8 cellular contexts compared by ENCODE assay signal in the genomic region with DNA sequence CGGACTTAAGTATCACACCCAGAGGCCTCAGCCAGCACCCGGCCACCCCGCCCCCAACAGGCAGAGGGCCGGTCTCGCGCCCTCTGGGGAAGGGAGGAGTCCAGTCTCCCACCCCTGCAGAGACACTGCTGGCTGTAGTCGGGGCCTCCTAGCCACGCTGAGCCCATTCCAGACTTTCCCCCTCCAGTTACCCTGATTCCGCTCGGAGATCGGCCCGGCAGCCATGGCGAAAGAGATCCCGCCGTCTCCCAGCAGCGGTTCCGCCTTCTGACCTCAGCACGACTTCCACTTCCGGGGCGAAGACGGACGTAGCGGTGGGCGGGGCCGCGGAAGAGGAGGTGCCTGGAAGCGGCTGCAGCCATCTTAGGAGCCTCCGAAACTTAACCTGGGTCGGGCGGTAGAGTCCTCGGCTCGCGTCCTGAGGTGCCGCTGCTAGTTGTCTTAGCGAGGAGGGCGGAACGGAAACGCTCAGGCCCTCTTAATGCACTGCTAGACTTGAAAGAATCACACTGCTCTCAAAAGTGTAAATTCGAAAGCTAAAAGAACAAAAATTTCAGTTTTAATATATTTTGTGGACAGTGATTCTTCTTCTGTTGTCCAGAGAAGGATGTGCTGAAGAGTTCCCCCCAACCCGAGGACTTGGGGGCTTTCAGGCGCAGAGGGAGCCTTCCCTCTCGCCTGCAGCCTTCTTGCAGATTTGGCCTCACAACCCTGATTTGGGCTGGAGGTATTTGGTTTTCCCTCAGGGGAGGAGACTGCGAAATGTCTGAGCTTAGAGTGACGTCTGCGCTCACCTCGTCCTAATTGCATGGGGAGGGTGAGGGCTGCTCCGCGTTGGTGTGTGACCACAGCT. TPM values are rescaled to one million over a fixed set of nuclear protein-coding genes. Genes with fewer than 3 reads are reported as not detected.
DNase-seq lines count a peak whose midpoint lies in the region; ATAC-seq, FAIRE-seq and TF ChIP-seq lines count a peak whose summit lies in the region.

A gene with protein sequence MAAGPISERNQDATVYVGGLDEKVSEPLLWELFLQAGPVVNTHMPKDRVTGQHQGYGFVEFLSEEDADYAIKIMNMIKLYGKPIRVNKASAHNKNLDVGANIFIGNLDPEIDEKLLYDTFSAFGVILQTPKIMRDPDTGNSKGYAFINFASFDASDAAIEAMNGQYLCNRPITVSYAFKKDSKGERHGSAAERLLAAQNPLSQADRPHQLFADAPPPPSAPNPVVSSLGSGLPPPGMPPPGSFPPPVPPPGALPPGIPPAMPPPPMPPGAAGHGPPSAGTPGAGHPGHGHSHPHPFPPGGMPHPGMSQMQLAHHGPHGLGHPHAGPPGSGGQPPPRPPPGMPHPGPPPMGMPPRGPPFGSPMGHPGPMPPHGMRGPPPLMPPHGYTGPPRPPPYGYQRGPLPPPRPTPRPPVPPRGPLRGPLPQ (minus strand): TSS at position 269 of the 853 bp plus-strand sequence. CDS start 44 bp downstream, at position 225.

- H3K27ac ChIP-seq in mammary epithelial cell (ENCODE audit: insufficient read depth, low read depth, low read length) (peak within 1 kb of the TSS; percentile 88), small intestine (ENCODE audit: low read depth in 1 of 2, low read length in 1 of 2) (peak within 1 kb of the TSS; percentile 90 to 98)

- CTCF ChIA-PET in mammary epithelial cell (lab: Charles Lee; ENCODE audit: low non-redundant PET) = no interaction called here

- H3K9ac ChIP-seq in mammary epithelial cell (ENCODE audit: insufficient read depth, low read length) = peak within 1 kb of the TSS; percentile 96

- no peak for FAIRE-seq in small intestine (lab: Jason Lieb, UNC)

- peak; percentile 96 for TF ChIP-seq POLR2A in GM18951 (IDR thresholded peaks at IDR 0.05; ENCODE audit: extremely low read depth, insufficient read depth, insufficient read length)

- TF ChIP-seq CTCF in WI38 (IDR thresholded peaks at IDR 0.05; ENCODE audit: low read depth, low read length) (no peak), mammary epithelial cell (conservative IDR thresholded peaks at IDR 0.05 in 1 of 2, IDR thresholded peaks at IDR 0.05 in 1 of 2; ENCODE audit: extremely low read depth in 1 of 2, insufficient read depth in 1 of 2, low read depth in 1 of 2, low read length in 2 of 2) (no peak)

- no peaks in the 10 kb centered on the region for H3K9me3 ChIP-seq in mammary epithelial cell (replicated peaks; ENCODE audit: insufficient read depth, low read length)
- no peaks in the 10 kb centered on the region for H3K9me3 ChIP-seq in small intestine (ENCODE audit: control insufficient read depth, low read depth)

- DNase-seq in AG08396 (ENCODE audit: low spot score) (peak; percentile 91), NCI-H2227 treated with DMSO at 0.1 percent for 48 hours (lab: John Stamatoyannopoulos, UW) (peak; percentile 97), mammary epithelial cell (peak; percentile 91), iPS-NIHi11 (ENCODE audit: low spot score) (peak; percentile 90), small intestine (peak; percentile 95)

- 3% methylated on average over 21 of the region's 48 CpGs for WGBS in mammary epithelial cell (ENCODE audit: low coverage, missing lambda C conversion rate)
- 0% methylated on average over 46 to 48 of the region's 48 CpGs for WGBS in small intestine, 3 donors

- intact Hi-C loops in mammary epithelial cell (cut with micrococcal nuclease) = loop anchor here (1.0 kb wide), 2 partner anchors 12 to 39 kb away; no protein-coding TSS in a partner anchor

- H3K4me2 ChIP-seq in mammary epithelial cell (ENCODE audit: insufficient read depth, low read depth, low read length) = peak within 1 kb of the TSS; percentile 82

- H3K4me1 ChIP-seq in mammary epithelial cell (ENCODE audit: insufficient read depth, low read length) (peaks cover 32% of the 10 kb centered on the region), small intestine (ENCODE audit: control insufficient read depth in 2 of 2, insufficient read depth in 1 of 2, low read depth in 1 of 2, low read length in 1 of 2) (peaks cover 4 to 17% of the 10 kb centered on the region in 2 donors)

- in situ Hi-C loops in GM18951 (cut with MboI; ENCODE audit: low sequenced_read_pairs, unreplicated experiment) (no loop called here), mammary epithelial cell (cut with MboI; ENCODE audit: low sequenced_read_pairs in 2 of 2) (loop anchor here in 1 of 2 donors (25.0 kb wide), 1 partner anchor 90 kb away; a partner anchor contains a TSS)

- ATAC-seq in HG03175 (IDR thresholded peaks at IDR 0.05; ENCODE audit: unreplicated experiment) = peak; percentile 93

- H3K4me3 ChIP-seq in WI38 (ENCODE audit: low read depth, low read length) (peak within 1 kb of the TSS; percentile 82), mammary epithelial cell (replicated peaks in 1 of 3; ENCODE audit: insufficient read depth in 1 of 3, low read depth in 2 of 3, low read length in 3 of 3) (peak within 1 kb of the TSS; percentile 78 to 92 (median 92)), small intestine (ENCODE audit: low read depth in 1 of 2, low read length in 2 of 2) (peak within 1 kb of the TSS; percentile 72 to 83)

- H4K20me1 ChIP-seq in mammary epithelial cell (ENCODE audit: insufficient read depth, low read length) = no peaks in the 10 kb centered on the region

- H3K36me3 ChIP-seq in mammary epithelial cell (ENCODE audit: insufficient read depth, low read length) (peaks cover 22% of the 10 kb centered on the region), small intestine (ENCODE audit: control insufficient read depth in 2 of 2, insufficient read depth in 2 of 2, low read length in 2 of 2) (peaks cover 10 to 49% of the 10 kb centered on the region in 2 donors)

- H3K79me2 ChIP-seq in mammary epithelial cell (ENCODE audit: insufficient read depth, low read length) = peaks cover 38% of the 10 kb centered on the region

- H3K27me3 ChIP-seq in mammary epithelial cell (ENCODE audit: insufficient read depth, low read length) (no peaks in the 10 kb centered on the region), small intestine (ENCODE audit: control insufficient read depth in 2 of 2, insufficient read depth in 2 of 2, low read length in 2 of 2) (no peaks in the 10 kb centered on the region)

- dilution Hi-C loops in mammary epithelial cell (cut with HindIII; ENCODE audit: low sequenced_read_pairs) = no loop called here

- TSS peak; percentile 81 for BruUV-seq in mammary epithelial cell (replicated peaks; lab: Mats Ljungman, UMichigan)

- H2AFZ ChIP-seq in mammary epithelial cell (ENCODE audit: low read depth, low read length) = peak within 1 kb of the TSS; percentile 84

RNA-seq across cellular contexts. Expression of the gene that starts here (rescaled TPM):
- total RNA-seq in mammary epithelial cell = 10 to 100 TPM; 14.2 to 68.8 TPM
- polyA plus RNA-seq in mammary epithelial cell (29.5 TPM), small intestine (10 to 100 TPM; 34.3 to 50.8 (median 34.9) TPM)
- 86.0 TPM for polyA minus RNA-seq in mammary epithelial cell

Comparison
In these comparisons a context has a peak if more than half of its experiments do, and no peak if none do; other contexts are left out.
1. Peak in every context shown above with its lines: DNase-seq, ATAC-seq, H3K4me3 ChIP-seq and H3K27ac ChIP-seq.